In genomic region chr7:15015545-15016314, GRCh38 we compare ENCODE assay signal across 9 cellular contexts.
DNase-seq lines count a peak whose midpoint lies in the region; ATAC-seq, FAIRE-seq and TF ChIP-seq lines count a peak whose summit lies in the region.
"Had no signal": no experiment of that assay in that cellular context is flagged by ENCODE, and none has a peak within 500 bp of the region (broad histone marks: within the 10 kb centered on the region; RNA-seq: fewer than 3 reads in every experiment).

No MANE protein-coding gene starts in this region.

- H3K9me3 ChIP-seq in HUES6 (ENCODE audit: control insufficient read depth, insufficient read depth, low read depth, low read length) (no peaks in the 10 kb centered on the region), subcutaneous abdominal adipose tissue (ENCODE audit: control insufficient read depth in 5 of 5, low read length in 5 of 5) (no peaks in the 10 kb centered on the region)

- H3K36me3 ChIP-seq in HUES6 (ENCODE audit: control insufficient read depth, insufficient read depth, low read length) (no peaks in the 10 kb centered on the region), bronchial epithelial cell (ENCODE audit: control insufficient read depth, insufficient read depth, low read length) (no peaks in the 10 kb centered on the region), subcutaneous abdominal adipose tissue (ENCODE audit: control insufficient read depth in 5 of 5, insufficient read depth in 5 of 5, low read length in 5 of 5) (no peaks in the 10 kb centered on the region)

- H3K4me3 ChIP-seq in HUES6 (ENCODE audit: low read depth, low read length) (peak overlapping the region; percentile 54), bronchial epithelial cell (ENCODE audit: low read depth, low read length) (no peak overlapping the region), subcutaneous abdominal adipose tissue (ENCODE audit: low read depth in 1 of 5, low read length in 5 of 5) (peak overlapping the region in 4 of 5 donors; percentile 9 to 40 (median 17))

- FAIRE-seq in bronchial epithelial cell (lab: Jason Lieb, UNC) = no peak
- FAIRE-seq: frontal cortex had no signal

- DNase-seq in GM04504 (ENCODE audit: low read depth) (peak; percentile 59), NCI-H82 (lab: John Stamatoyannopoulos, UW) (peak; percentile 93), bronchial epithelial cell (ENCODE audit: low read depth) (peak; percentile 87), iris pigment epithelial cell (ENCODE audit: low read depth) (peak; percentile 61), 8988T (no peak)

- peak; percentile 94 for ATAC-seq in GM21786 (IDR thresholded peaks at IDR 0.05; ENCODE audit: unreplicated experiment)

- no peaks in the 10 kb centered on the region for H3K27me3 ChIP-seq in HUES6 (ENCODE audit: control insufficient read depth, insufficient read depth, low read length)
- no peaks in the 10 kb centered on the region for H3K27me3 ChIP-seq in bronchial epithelial cell (ENCODE audit: control insufficient read depth, insufficient read depth, low read length)
- no peaks in the 10 kb centered on the region for H3K27me3 ChIP-seq in subcutaneous abdominal adipose tissue (ENCODE audit: control insufficient read depth in 5 of 5, insufficient read depth in 4 of 5, low read length in 5 of 5)

- peak overlapping the region; percentile 39; the same call in 1 of the 2 replicates for H3K27ac ChIP-seq in HUES6 (ENCODE audit: low read depth, low read length)
- no peak overlapping the region for H3K27ac ChIP-seq in subcutaneous abdominal adipose tissue (ENCODE audit: low read depth, low read length)

- TF ChIP-seq CTCF in bronchial epithelial cell (IDR thresholded peaks at IDR 0.05; ENCODE audit: insufficient read depth, low read length, severe bottlenecking) = peak; percentile 56

- H3K9ac ChIP-seq in HUES6 (ENCODE audit: low read length) (peak overlapping the region; percentile 13), subcutaneous abdominal adipose tissue (ENCODE audit: low read length in 5 of 5) (no peak overlapping the region)

- H3K4me1 ChIP-seq in HUES6 (ENCODE audit: control insufficient read depth, insufficient read depth, low read length) (peaks cover 16% of the 10 kb centered on the region), subcutaneous abdominal adipose tissue (ENCODE audit: control insufficient read depth in 5 of 5, insufficient read depth in 5 of 5, low read length in 5 of 5) (peaks cover 0 to 6% (median 3%) of the 10 kb centered on the region in 5 donors)
